14 cellular contexts compared by ENCODE assay signal in the genomic region with DNA sequence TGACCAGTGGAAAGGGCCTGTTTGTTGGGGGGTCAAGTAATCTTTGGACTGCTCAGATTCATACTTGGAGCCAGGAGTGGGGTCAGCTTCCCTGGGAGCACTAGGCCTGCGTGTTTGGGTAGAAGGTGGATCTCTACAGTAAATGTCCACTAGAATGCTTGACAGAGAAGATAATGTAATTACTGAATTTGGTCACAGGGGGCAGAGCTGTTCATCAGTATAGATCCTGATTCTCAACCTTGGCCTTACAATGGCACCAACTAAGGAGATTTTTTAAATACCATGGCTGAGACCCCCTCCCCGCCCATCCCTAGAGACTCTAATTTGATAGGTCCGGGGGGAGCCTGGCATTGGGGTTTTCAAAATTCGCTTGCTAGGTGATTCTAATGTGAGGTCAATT.
DNase-seq lines count a peak whose midpoint lies in the region; ATAC-seq and TF ChIP-seq lines count a peak whose summit lies in the region.
"Had no signal": no experiment of that assay in that cellular context is flagged by ENCODE, and none has a peak within 500 bp of the region (broad histone marks: within the 10 kb centered on the region; RNA-seq: fewer than 3 reads in every experiment).

No MANE protein-coding gene starts in this region.

- no peaks in the 10 kb centered on the region for H3K9me3 ChIP-seq in OCI-LY7 (ENCODE audit: low read length)

- no peaks in the 10 kb centered on the region for H3K9me2 ChIP-seq in OCI-LY7 (ENCODE audit: insufficient read depth, low read length)

- peaks cover 2% of the 10 kb centered on the region for H3K27me3 Mint-ChIP-seq in glutamatergic neuron (ENCODE audit: unreplicated experiment)
- peaks cover 0 to 10% of the 10 kb centered on the region in 2 donors for H3K27me3 Mint-ChIP-seq in effector memory CD8-positive, alpha-beta T cell

- H3K4me3 Mint-ChIP-seq in glutamatergic neuron (ENCODE audit: unreplicated experiment), result no peak overlapping the region
- H3K4me3 Mint-ChIP-seq in effector memory CD8-positive, alpha-beta T cell, result no peak overlapping the region
- H3K4me3 Mint-ChIP-seq: activated naive CD8-positive, alpha-beta T cell; CD4-positive, alpha-beta T cell; natural killer cell had no signal

- H3K4me1 ChIP-seq in OCI-LY7 (ENCODE audit: insufficient read depth, low read length, poor library complexity, severe bottlenecking), result no peaks in the 10 kb centered on the region

- POLR2A ChIA-PET in OCI-LY7 (lab: Charles Lee), result no interaction called here

- no peaks in the 10 kb centered on the region for H3K36me3 ChIP-seq in OCI-LY7 (ENCODE audit: insufficient read depth, low read length)

- no peak overlapping the region for H3K27ac ChIP-seq in OCI-LY7 (ENCODE audit: low read depth, low read length, poor library complexity, severe bottlenecking)
- H3K27ac ChIP-seq: hepatocyte had no signal

- H3K4me1 Mint-ChIP-seq in glutamatergic neuron (ENCODE audit: low read depth, unreplicated experiment), result no peaks in the 10 kb centered on the region
- no peaks in the 10 kb centered on the region for H3K4me1 Mint-ChIP-seq in effector memory CD8-positive, alpha-beta T cell (ENCODE audit: low read depth in 2 of 2)
- H3K4me1 Mint-ChIP-seq: natural killer cell had no signal

- H3K4me3 ChIP-seq in OCI-LY7 (ENCODE audit: low read depth, low read length, poor library complexity, severe bottlenecking), result no peak overlapping the region
- H3K4me3 ChIP-seq: hepatocyte had no signal

- peak; percentile 39; the same call in 1 of the 2 replicates for TF ChIP-seq CTCF in GM12874 (IDR thresholded peaks at IDR 0.05; ENCODE audit: insufficient read depth, low read depth, low read length)
- peak; percentile 66 for TF ChIP-seq CTCF in OCI-LY7 (conservative IDR thresholded peaks at IDR 0.05; ENCODE audit: low read length)
- TF ChIP-seq CTCF in glutamatergic neuron (IDR thresholded peaks at IDR 0.05; ENCODE audit: partially characterized antibody, unreplicated experiment), result peak; percentile 55

- no peaks in the 10 kb centered on the region for H3K79me2 ChIP-seq in OCI-LY7 (ENCODE audit: insufficient read depth, low read depth, low read length)
- H3K79me2 ChIP-seq: hepatocyte had no signal

- no peak overlapping the region for H3K4me2 ChIP-seq in OCI-LY7 (ENCODE audit: low read length)
- H3K4me2 ChIP-seq: hepatocyte had no signal

- no peak for ATAC-seq in effector memory CD8-positive, alpha-beta T cell (replicated peaks)
- ATAC-seq in GM18502 (IDR thresholded peaks at IDR 0.05; ENCODE audit: poor library complexity, unreplicated experiment) (no peak), GM19351 (IDR thresholded peaks at IDR 0.05; ENCODE audit: unreplicated experiment) (no peak)
- ATAC-seq: natural killer cell had no signal

- DNase-seq in ACHN (peak; percentile 18), OCI-LY7 (ENCODE audit: low spot score) (no peak), glutamatergic neuron (no peak)
- DNase-seq in effector memory CD8-positive, alpha-beta T cell, result no peak
- no peak for DNase-seq in activated T-cell treated with anti-CD3 and anti-CD28 coated beads, Interleukin-2, amount 50 U/mL, for 1 hour
- DNase-seq: activated CD4-positive, alpha-beta T cell treated with anti-CD3 and anti-CD28 coated beads for 4 hours; CD4-positive, alpha-beta T cell; natural killer cell; NCI-H1105 treated with DMSO at 0.1 percent for 48 hours had no signal

- no TSS peak for BruUV-seq in OCI-LY7 (replicated peaks; lab: Mats Ljungman, UMichigan)

- CTCF ChIA-PET in OCI-LY7 (lab: Charles Lee; ENCODE audit: unreplicated experiment), result no interaction called here

- in situ Hi-C loops in ACHN (cut with HindIII; ENCODE audit: low pct_ligation_motif_present, low pct_unique_long_range_greater_than_20kb, low sequenced_read_pairs), result no loop called here

- intact Hi-C loops in OCI-LY7 (cut with micrococcal nuclease; ENCODE audit: unreplicated experiment), result no loop called here

- no peaks in the 10 kb centered on the region for H3K36me3 Mint-ChIP-seq in glutamatergic neuron (ENCODE audit: unreplicated experiment)
- H3K36me3 Mint-ChIP-seq in effector memory CD8-positive, alpha-beta T cell (ENCODE audit: insufficient read depth), result no peaks in the 10 kb centered on the region
- H3K36me3 Mint-ChIP-seq: activated naive CD8-positive, alpha-beta T cell; natural killer cell had no signal

- no peaks in the 10 kb centered on the region for H4K20me1 ChIP-seq in OCI-LY7 (ENCODE audit: insufficient read depth, low read length)

- H3K27ac Mint-ChIP-seq in glutamatergic neuron (ENCODE audit: unreplicated experiment), result no peak overlapping the region
- H3K27ac Mint-ChIP-seq in effector memory CD8-positive, alpha-beta T cell, result no peak overlapping the region
- H3K27ac Mint-ChIP-seq: activated naive CD8-positive, alpha-beta T cell; CD4-positive, alpha-beta T cell; natural killer cell had no signal

- peaks cover 4% of the 10 kb centered on the region for H3K9me3 Mint-ChIP-seq in glutamatergic neuron (ENCODE audit: unreplicated experiment)
- H3K9me3 Mint-ChIP-seq in effector memory CD8-positive, alpha-beta T cell, result peaks cover 0 to 2% of the 10 kb centered on the region in 2 donors

- H2AFZ ChIP-seq in OCI-LY7 (ENCODE audit: low read length), result no peak overlapping the region
- H2AFZ ChIP-seq: hepatocyte had no signal
